In genomic region chr7:111232249-111233084, GRCh38 we compare ENCODE assay signal across 1 cellular context.
TF ChIP-seq lines count a peak whose summit lies in the region.

No MANE protein-coding gene starts in this region.

TF ChIP-seq in SK-N-SH, 30 proteins besides CTCF, POLR2A, EP300 and RAD21 (continued from another document):
- no peak for TF ChIP-seq FOXM1 (IDR thresholded peaks at IDR 0.05; ENCODE audit: low read depth)
- TF ChIP-seq CHD2 (IDR thresholded peaks at IDR 0.05; ENCODE audit: low read length, partially characterized antibody), result no peak
- no peak for TF ChIP-seq USF2 (IDR thresholded peaks at IDR 0.05; ENCODE audit: borderline replicate concordance, low read depth, low read length)
- no peak for TF ChIP-seq NRF1 (IDR thresholded peaks at IDR 0.05; ENCODE audit: low read depth, low read length)
- no peak for TF ChIP-seq YY1 (IDR thresholded peaks at IDR 0.05; ENCODE audit: low read depth)
- TF ChIP-seq NFIC (IDR thresholded peaks at IDR 0.05; ENCODE audit: borderline replicate concordance), result no peak
- no peak for TF ChIP-seq USF1 (IDR thresholded peaks at IDR 0.05; ENCODE audit: borderline replicate concordance, low read depth)
- TF ChIP-seq SIN3A (IDR thresholded peaks at IDR 0.05; ENCODE audit: borderline replicate concordance, low read depth, low read length), result no peak
- TF ChIP-seq MAX (IDR thresholded peaks at IDR 0.05; ENCODE audit: low read depth), result 0 out of 2 replicates have a peak, but pooled peaks have one; percentile 18
